1 cellular context compared by ENCODE assay signal in genomic region chr11:126303623-126304456, GRCh38.
TF ChIP-seq lines count a peak whose summit lies in the region.

TSS of gene DCPS (plus strand) at chr11:126304060. CDS start at chr11:126304081, 21 bp downstream.

TF ChIP-seq in HepG2, 621 proteins besides CTCF, POLR2A, EP300 and RAD21 (continued from another document and continues in another):
- TF ChIP-seq, protein P1, sequence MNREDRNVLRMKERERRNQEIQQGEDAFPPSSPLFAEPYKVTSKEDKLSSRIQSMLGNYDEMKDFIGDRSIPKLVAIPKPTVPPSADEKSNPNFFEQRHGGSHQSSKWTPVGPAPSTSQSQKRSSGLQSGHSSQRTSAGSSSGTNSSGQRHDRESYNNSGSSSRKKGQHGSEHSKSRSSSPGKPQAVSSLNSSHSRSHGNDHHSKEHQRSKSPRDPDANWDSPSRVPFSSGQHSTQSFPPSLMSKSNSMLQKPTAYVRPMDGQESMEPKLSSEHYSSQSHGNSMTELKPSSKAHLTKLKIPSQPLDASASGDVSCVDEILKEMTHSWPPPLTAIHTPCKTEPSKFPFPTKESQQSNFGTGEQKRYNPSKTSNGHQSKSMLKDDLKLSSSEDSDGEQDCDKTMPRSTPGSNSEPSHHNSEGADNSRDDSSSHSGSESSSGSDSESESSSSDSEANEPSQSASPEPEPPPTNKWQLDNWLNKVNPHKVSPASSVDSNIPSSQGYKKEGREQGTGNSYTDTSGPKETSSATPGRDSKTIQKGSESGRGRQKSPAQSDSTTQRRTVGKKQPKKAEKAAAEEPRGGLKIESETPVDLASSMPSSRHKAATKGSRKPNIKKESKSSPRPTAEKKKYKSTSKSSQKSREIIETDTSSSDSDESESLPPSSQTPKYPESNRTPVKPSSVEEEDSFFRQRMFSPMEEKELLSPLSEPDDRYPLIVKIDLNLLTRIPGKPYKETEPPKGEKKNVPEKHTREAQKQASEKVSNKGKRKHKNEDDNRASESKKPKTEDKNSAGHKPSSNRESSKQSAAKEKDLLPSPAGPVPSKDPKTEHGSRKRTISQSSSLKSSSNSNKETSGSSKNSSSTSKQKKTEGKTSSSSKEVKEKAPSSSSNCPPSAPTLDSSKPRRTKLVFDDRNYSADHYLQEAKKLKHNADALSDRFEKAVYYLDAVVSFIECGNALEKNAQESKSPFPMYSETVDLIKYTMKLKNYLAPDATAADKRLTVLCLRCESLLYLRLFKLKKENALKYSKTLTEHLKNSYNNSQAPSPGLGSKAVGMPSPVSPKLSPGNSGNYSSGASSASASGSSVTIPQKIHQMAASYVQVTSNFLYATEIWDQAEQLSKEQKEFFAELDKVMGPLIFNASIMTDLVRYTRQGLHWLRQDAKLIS (CRISPR knock-in tag; IDR thresholded peaks at IDR 0.05), result peak; percentile 79; the same call in 1 of the 2 replicates
- TF ChIP-seq, protein P2, sequence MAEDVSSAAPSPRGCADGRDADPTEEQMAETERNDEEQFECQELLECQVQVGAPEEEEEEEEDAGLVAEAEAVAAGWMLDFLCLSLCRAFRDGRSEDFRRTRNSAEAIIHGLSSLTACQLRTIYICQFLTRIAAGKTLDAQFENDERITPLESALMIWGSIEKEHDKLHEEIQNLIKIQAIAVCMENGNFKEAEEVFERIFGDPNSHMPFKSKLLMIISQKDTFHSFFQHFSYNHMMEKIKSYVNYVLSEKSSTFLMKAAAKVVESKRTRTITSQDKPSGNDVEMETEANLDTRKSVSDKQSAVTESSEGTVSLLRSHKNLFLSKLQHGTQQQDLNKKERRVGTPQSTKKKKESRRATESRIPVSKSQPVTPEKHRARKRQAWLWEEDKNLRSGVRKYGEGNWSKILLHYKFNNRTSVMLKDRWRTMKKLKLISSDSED (CRISPR knock-in tag; IDR thresholded peaks at IDR 0.05), result 0 out of 2 replicates have a peak, but pooled peaks have one; percentile 63
- no peak for TF ChIP-seq ZFP62 (CRISPR knock-in tag; IDR thresholded peaks at IDR 0.05)
- no peak for TF ChIP-seq ZNF746 (CRISPR knock-in tag; IDR thresholded peaks at IDR 0.05)
- no peak for TF ChIP-seq ZNF567 (CRISPR knock-in tag; IDR thresholded peaks at IDR 0.05; ENCODE audit: borderline replicate concordance)
- no peak for TF ChIP-seq PCBP2 (optimal IDR thresholded peaks at IDR 0.05; ENCODE audit: low read depth, low read length, poor library complexity, severe bottlenecking)
- TF ChIP-seq SRY (CRISPR knock-in tag; IDR thresholded peaks at IDR 0.05), result peak; percentile 95
- peak; percentile 53 for TF ChIP-seq BCL6 (CRISPR knock-in tag; IDR thresholded peaks at IDR 0.05)
- TF ChIP-seq ZNF484 (CRISPR knock-in tag; IDR thresholded peaks at IDR 0.05; ENCODE audit: borderline replicate concordance, low read depth), result peak; percentile 73; the same call in 1 of the 2 replicates
- no peak for TF ChIP-seq ZBTB49 (CRISPR knock-in tag; IDR thresholded peaks at IDR 0.05; ENCODE audit: borderline replicate concordance)
- TF ChIP-seq HNRNPLL (IDR thresholded peaks at IDR 0.05; ENCODE audit: low read depth, low read length, poor library complexity, severe bottlenecking), result peak; percentile 92
- no peak; the same call in none of the 2 replicates for TF ChIP-seq ZFP90 (CRISPR knock-in tag; IDR thresholded peaks at IDR 0.05; ENCODE audit: borderline replicate concordance)
- peak; percentile 92 for TF ChIP-seq ZC3H13 (CRISPR knock-in tag; IDR thresholded peaks at IDR 0.05)
- TF ChIP-seq ZNF354B (CRISPR knock-in tag; IDR thresholded peaks at IDR 0.05), result no peak
- 0 out of 2 replicates have a peak, but pooled peaks have one; percentile 76 for TF ChIP-seq ZNF792 (CRISPR knock-in tag; IDR thresholded peaks at IDR 0.05)
- TF ChIP-seq ZNF782 (CRISPR knock-in tag; IDR thresholded peaks at IDR 0.05; ENCODE audit: borderline replicate concordance), result no peak
- peak; percentile 81 for TF ChIP-seq ATF7-NPFF (CRISPR knock-in tag; IDR thresholded peaks at IDR 0.05; ENCODE audit: low read depth)
- TF ChIP-seq ZSCAN20 (CRISPR knock-in tag; IDR thresholded peaks at IDR 0.05; ENCODE audit: borderline replicate concordance), result peak; percentile 74
- TF ChIP-seq LCORL (IDR thresholded peaks at IDR 0.05), result no peak
- TF ChIP-seq LCORL (CRISPR knock-in tag; IDR thresholded peaks at IDR 0.05), result peak; percentile 71
- TF ChIP-seq MXD1 (CRISPR knock-in tag; IDR thresholded peaks at IDR 0.05), result peak; percentile 85
- no peak for TF ChIP-seq KLF13 (CRISPR knock-in tag; IDR thresholded peaks at IDR 0.05)
- no peak for TF ChIP-seq NPAS2 (CRISPR knock-in tag; IDR thresholded peaks at IDR 0.05; ENCODE audit: borderline replicate concordance)
- TF ChIP-seq ZBTB21 (CRISPR knock-in tag; IDR thresholded peaks at IDR 0.05), result no peak
- TF ChIP-seq ZC3H4 (CRISPR knock-in tag; IDR thresholded peaks at IDR 0.05; ENCODE audit: borderline replicate concordance), result 0 out of 2 replicates have a peak, but pooled peaks have one; percentile 62
- no peak for TF ChIP-seq HMGA1 (CRISPR knock-in tag; conservative IDR thresholded peaks at IDR 0.05)
- TF ChIP-seq NR0B2 (CRISPR knock-in tag; IDR thresholded peaks at IDR 0.05), result peak; percentile 74; the same call in 1 of the 2 replicates
- TF ChIP-seq ZNF616 (CRISPR knock-in tag; IDR thresholded peaks at IDR 0.05; ENCODE audit: low read depth), result peak; percentile 88; the same call in 1 of the 2 replicates
- TF ChIP-seq, protein P3, sequence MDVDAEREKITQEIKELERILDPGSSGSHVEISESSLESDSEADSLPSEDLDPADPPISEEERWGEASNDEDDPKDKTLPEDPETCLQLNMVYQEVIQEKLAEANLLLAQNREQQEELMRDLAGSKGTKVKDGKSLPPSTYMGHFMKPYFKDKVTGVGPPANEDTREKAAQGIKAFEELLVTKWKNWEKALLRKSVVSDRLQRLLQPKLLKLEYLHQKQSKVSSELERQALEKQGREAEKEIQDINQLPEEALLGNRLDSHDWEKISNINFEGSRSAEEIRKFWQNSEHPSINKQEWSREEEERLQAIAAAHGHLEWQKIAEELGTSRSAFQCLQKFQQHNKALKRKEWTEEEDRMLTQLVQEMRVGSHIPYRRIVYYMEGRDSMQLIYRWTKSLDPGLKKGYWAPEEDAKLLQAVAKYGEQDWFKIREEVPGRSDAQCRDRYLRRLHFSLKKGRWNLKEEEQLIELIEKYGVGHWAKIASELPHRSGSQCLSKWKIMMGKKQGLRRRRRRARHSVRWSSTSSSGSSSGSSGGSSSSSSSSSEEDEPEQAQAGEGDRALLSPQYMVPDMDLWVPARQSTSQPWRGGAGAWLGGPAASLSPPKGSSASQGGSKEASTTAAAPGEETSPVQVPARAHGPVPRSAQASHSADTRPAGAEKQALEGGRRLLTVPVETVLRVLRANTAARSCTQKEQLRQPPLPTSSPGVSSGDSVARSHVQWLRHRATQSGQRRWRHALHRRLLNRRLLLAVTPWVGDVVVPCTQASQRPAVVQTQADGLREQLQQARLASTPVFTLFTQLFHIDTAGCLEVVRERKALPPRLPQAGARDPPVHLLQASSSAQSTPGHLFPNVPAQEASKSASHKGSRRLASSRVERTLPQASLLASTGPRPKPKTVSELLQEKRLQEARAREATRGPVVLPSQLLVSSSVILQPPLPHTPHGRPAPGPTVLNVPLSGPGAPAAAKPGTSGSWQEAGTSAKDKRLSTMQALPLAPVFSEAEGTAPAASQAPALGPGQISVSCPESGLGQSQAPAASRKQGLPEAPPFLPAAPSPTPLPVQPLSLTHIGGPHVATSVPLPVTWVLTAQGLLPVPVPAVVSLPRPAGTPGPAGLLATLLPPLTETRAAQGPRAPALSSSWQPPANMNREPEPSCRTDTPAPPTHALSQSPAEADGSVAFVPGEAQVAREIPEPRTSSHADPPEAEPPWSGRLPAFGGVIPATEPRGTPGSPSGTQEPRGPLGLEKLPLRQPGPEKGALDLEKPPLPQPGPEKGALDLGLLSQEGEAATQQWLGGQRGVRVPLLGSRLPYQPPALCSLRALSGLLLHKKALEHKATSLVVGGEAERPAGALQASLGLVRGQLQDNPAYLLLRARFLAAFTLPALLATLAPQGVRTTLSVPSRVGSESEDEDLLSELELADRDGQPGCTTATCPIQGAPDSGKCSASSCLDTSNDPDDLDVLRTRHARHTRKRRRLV (CRISPR knock-in tag; IDR thresholded peaks at IDR 0.05), result no peak
- peak; percentile 92 for TF ChIP-seq ZNF709 (CRISPR knock-in tag; IDR thresholded peaks at IDR 0.05)
- peak; percentile 55 for TF ChIP-seq RBM22 (optimal IDR thresholded peaks at IDR 0.05; ENCODE audit: low read length)
- TF ChIP-seq GABPA (IDR thresholded peaks at IDR 0.05; ENCODE audit: low read depth, low read length), result no peak
- 0 out of 2 replicates have a peak, but pooled peaks have one; percentile 21 for TF ChIP-seq GABPA (CRISPR knock-in tag; IDR thresholded peaks at IDR 0.05; ENCODE audit: low read depth)
- no peak for TF ChIP-seq PTBP1 (IDR thresholded peaks at IDR 0.05; ENCODE audit: low read depth, low read length, poor library complexity, severe bottlenecking)
- peak; percentile 22; the same call in 1 of the 2 replicates for TF ChIP-seq ZNF737 (CRISPR knock-in tag; IDR thresholded peaks at IDR 0.05; ENCODE audit: borderline replicate concordance)
- peak; percentile 81 for TF ChIP-seq ZNF331 (CRISPR knock-in tag; IDR thresholded peaks at IDR 0.05)
- no peak for TF ChIP-seq PAX8 (CRISPR knock-in tag; IDR thresholded peaks at IDR 0.05; ENCODE audit: borderline replicate concordance)
- TF ChIP-seq ZNF460 (CRISPR knock-in tag; IDR thresholded peaks at IDR 0.05; ENCODE audit: borderline replicate concordance), result no peak; the same call in 1 of the 2 replicates
- 0 out of 2 replicates have a peak, but pooled peaks have one; percentile 79 for TF ChIP-seq RARG (CRISPR knock-in tag; IDR thresholded peaks at IDR 0.05; ENCODE audit: low read depth)
- peak; percentile 75 for TF ChIP-seq TEAD3 (CRISPR knock-in tag; optimal IDR thresholded peaks at IDR 0.05; ENCODE audit: borderline replicate concordance)
- TF ChIP-seq GATA4 (IDR thresholded peaks at IDR 0.05; ENCODE audit: borderline replicate concordance, low read depth), result peak; percentile 81
- TF ChIP-seq NFKB2 (CRISPR knock-in tag; IDR thresholded peaks at IDR 0.05; ENCODE audit: borderline replicate concordance), result peak; percentile 97
- TF ChIP-seq ZNF24 (IDR thresholded peaks at IDR 0.05), result no peak
- TF ChIP-seq TSC22D2 (CRISPR knock-in tag; IDR thresholded peaks at IDR 0.05; ENCODE audit: borderline replicate concordance), result no peak; the same call in 1 of the 2 replicates
- TF ChIP-seq ZNF747 (CRISPR knock-in tag; IDR thresholded peaks at IDR 0.05; ENCODE audit: borderline replicate concordance), result 0 out of 2 replicates have a peak, but pooled peaks have one; percentile 25
- TF ChIP-seq NAIF1 (CRISPR knock-in tag; IDR thresholded peaks at IDR 0.05; ENCODE audit: borderline replicate concordance), result no peak; the same call in 1 of the 2 replicates
- TF ChIP-seq ZNF607 (CRISPR knock-in tag; IDR thresholded peaks at IDR 0.05; ENCODE audit: borderline replicate concordance), result peak; percentile 96
- TF ChIP-seq ATAD3A (CRISPR knock-in tag; IDR thresholded peaks at IDR 0.05), result 0 out of 2 replicates have a peak, but pooled peaks have one; percentile 56
- TF ChIP-seq ZBTB33 (CRISPR knock-in tag; IDR thresholded peaks at IDR 0.05), result peak; percentile 14; the same call in 1 of the 2 replicates
- no peak for TF ChIP-seq MAFK (conservative IDR thresholded peaks at IDR 0.05 in 1 of 2, IDR thresholded peaks at IDR 0.05 in 1 of 2; ENCODE audit: low read length in 2 of 2)
- no peak for TF ChIP-seq TCF12 (IDR thresholded peaks at IDR 0.05)
- TF ChIP-seq TCF12 (CRISPR knock-in tag; IDR thresholded peaks at IDR 0.05), result 0 out of 2 replicates have a peak, but pooled peaks have one; percentile 15
- TF ChIP-seq ZNF598 (CRISPR knock-in tag; IDR thresholded peaks at IDR 0.05; ENCODE audit: borderline replicate concordance), result peak; percentile 97
- TF ChIP-seq ZNF230 (CRISPR knock-in tag; IDR thresholded peaks at IDR 0.05), result peak; percentile 67; the same call in 1 of the 2 replicates
